24 cellular contexts compared by ENCODE assay signal in the genomic region with DNA sequence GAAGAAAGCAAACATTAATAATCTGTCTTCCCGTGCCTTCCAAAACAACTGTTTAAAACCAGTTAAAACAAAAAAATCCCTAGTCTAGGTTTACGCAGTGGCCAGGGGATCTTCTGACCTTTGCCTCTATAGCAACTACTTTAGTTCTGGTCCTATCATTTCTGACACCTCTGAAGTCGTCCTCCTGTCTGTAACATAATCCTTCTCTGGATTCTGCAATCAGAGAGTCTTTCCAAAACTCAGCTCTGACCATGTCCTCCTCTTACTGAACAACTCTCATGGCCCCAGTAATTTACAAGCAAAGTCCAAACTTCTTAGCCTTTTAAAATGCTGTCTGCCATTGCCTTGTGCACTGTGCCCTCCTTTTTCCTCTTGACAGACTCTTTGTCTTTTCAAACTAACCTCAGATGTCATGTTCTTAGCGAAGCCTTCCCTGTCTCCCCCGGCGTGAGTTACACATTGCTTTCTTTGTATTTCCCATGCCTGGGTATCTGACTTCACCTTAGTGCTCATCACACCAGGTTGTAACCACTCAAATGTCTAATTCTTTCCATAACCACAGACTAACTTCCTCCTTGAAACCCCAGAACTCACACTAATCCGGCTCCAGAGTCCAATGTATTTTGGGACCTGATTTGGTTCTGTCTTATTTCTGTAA.
DNase-seq lines count a peak whose midpoint lies in the region; ATAC-seq and TF ChIP-seq lines count a peak whose summit lies in the region.
"Had no signal": no experiment of that assay in that cellular context is flagged by ENCODE, and none has a peak within 500 bp of the region (broad histone marks: within the 10 kb centered on the region; RNA-seq: fewer than 3 reads in every experiment).

No MANE protein-coding gene starts in this region.

- no peak overlapping the region for H3K4me3 ChIP-seq in CD8-positive, alpha-beta T cell (ENCODE audit: low read depth, low read length)
- H3K4me3 ChIP-seq in naive thymus-derived CD4-positive, alpha-beta T cell (ENCODE audit: low read length): peak overlapping the region; percentile 25
- H3K4me3 ChIP-seq in spleen: no peak overlapping the region
- H3K4me3 ChIP-seq: BLaER1, prostate gland, skin epidermis had no signal

- no peaks in the 10 kb centered on the region for H3K9me3 Mint-ChIP-seq in activated CD4-positive, alpha-beta T cell treated with anti-CD3 and anti-CD28 coated beads for 36 hours (ENCODE audit: low read depth)
- H3K9me3 Mint-ChIP-seq in activated CD4-positive, alpha-beta T cell treated with anti-CD3 and anti-CD28 coated beads, Interleukin-2, amount 10 ng/mL, durations not matched to agents 7 days and 5 days: no peaks in the 10 kb centered on the region
- no peaks in the 10 kb centered on the region for H3K9me3 Mint-ChIP-seq in CD8-positive, alpha-beta T cell
- peaks cover 3% of the 10 kb centered on the region for H3K9me3 Mint-ChIP-seq in activated CD8-positive, alpha-beta T cell treated with anti-CD3 and anti-CD28 coated beads for 36 hours
- H3K9me3 Mint-ChIP-seq in naive thymus-derived CD4-positive, alpha-beta T cell: peaks cover 0 to 4% (median 0%) of the 10 kb centered on the region in 11 donors
- H3K9me3 Mint-ChIP-seq: nephron had no signal

- H3K27me3 Mint-ChIP-seq in activated CD4-positive, alpha-beta T cell treated with anti-CD3 and anti-CD28 coated beads for 36 hours: no peaks in the 10 kb centered on the region
- peaks cover 10% of the 10 kb centered on the region for H3K27me3 Mint-ChIP-seq in activated CD4-positive, alpha-beta T cell treated with anti-CD3 and anti-CD28 coated beads, Interleukin-2, amount 10 ng/mL, durations not matched to agents 7 days and 5 days
- H3K27me3 Mint-ChIP-seq in CD8-positive, alpha-beta T cell (ENCODE audit: low read depth): no peaks in the 10 kb centered on the region
- H3K27me3 Mint-ChIP-seq in activated CD8-positive, alpha-beta T cell treated with anti-CD3 and anti-CD28 coated beads for 36 hours: no peaks in the 10 kb centered on the region
- H3K27me3 Mint-ChIP-seq in naive thymus-derived CD4-positive, alpha-beta T cell: peaks cover 0 to 34% (median 0%) of the 10 kb centered on the region in 5 donors

- ATAC-seq in activated CD4-positive, alpha-beta T cell treated with anti-CD3 and anti-CD28 coated beads for 36 hours: peak; percentile 62
- ATAC-seq in CD8-positive, alpha-beta T cell: peak; percentile 49
- peak; percentile 65 for ATAC-seq in activated CD8-positive, alpha-beta T cell treated with anti-CD3 and anti-CD28 coated beads for 36 hours
- ATAC-seq in naive thymus-derived CD4-positive, alpha-beta T cell: peak; percentile 40
- ATAC-seq in GM21447 (IDR thresholded peaks at IDR 0.05; ENCODE audit: unreplicated experiment): no peak
- no peak for ATAC-seq in GM21528 (IDR thresholded peaks at IDR 0.05; ENCODE audit: low FRiP score, unreplicated experiment)
- ATAC-seq: WTC11 had no signal

- DNase-seq in activated CD4-positive, alpha-beta T cell treated with anti-CD3 and anti-CD28 coated beads for 36 hours: peak; percentile 31
- no peak for DNase-seq in activated CD4-positive, alpha-beta T cell treated with anti-CD3 and anti-CD28 coated beads, Interleukin-2, amount 10 ng/mL, durations not matched to agents 7 days and 5 days
- no peak for DNase-seq in CD8-positive, alpha-beta T cell
- peak; percentile 47 for DNase-seq in activated CD8-positive, alpha-beta T cell treated with anti-CD3 and anti-CD28 coated beads for 36 hours
- peak in 1 of 9 donors; percentile 36 for DNase-seq in naive thymus-derived CD4-positive, alpha-beta T cell
- DNase-seq in spleen: no peak
- DNase-seq: amniotic stem cell, caudate nucleus, DMS 273 treated with DMSO at 0.1 percent for 48 hours, erythroblast, foreskin melanocyte, GOT3, kidney glomerular epithelial cell, NCI-H1436, NCI-H69, SHP77 treated with DMSO at 0.1 percent for 48 hours, substantia nigra had no signal

- H3K4me1 Mint-ChIP-seq in activated CD4-positive, alpha-beta T cell treated with anti-CD3 and anti-CD28 coated beads for 36 hours: peaks cover 48% of the 10 kb centered on the region
- H3K4me1 Mint-ChIP-seq in activated CD4-positive, alpha-beta T cell treated with anti-CD3 and anti-CD28 coated beads, Interleukin-2, amount 10 ng/mL, durations not matched to agents 7 days and 5 days: peaks cover 50% of the 10 kb centered on the region
- peaks cover 70% of the 10 kb centered on the region for H3K4me1 Mint-ChIP-seq in CD8-positive, alpha-beta T cell (ENCODE audit: low read depth)
- H3K4me1 Mint-ChIP-seq in activated CD8-positive, alpha-beta T cell treated with anti-CD3 and anti-CD28 coated beads for 36 hours (ENCODE audit: low read depth): peaks cover 63% of the 10 kb centered on the region
- H3K4me1 Mint-ChIP-seq in naive thymus-derived CD4-positive, alpha-beta T cell: peaks cover 32 to 94% (median 89%) of the 10 kb centered on the region in 7 donors

- no peak for TF ChIP-seq POLR2A in spleen (IDR thresholded peaks at IDR 0.05)

- intact Hi-C loops in activated CD4-positive, alpha-beta T cell treated with anti-CD3 and anti-CD28 coated beads for 36 hours (cut with DNase I, micrococcal nuclease): loop anchor here in 1 of 2 experiments (1.0 kb wide), 1 partner anchor 125 kb away; no protein-coding TSS in a partner anchor
- intact Hi-C loops in CD8-positive, alpha-beta T cell (cut with DNase I, micrococcal nuclease): loop anchor here in 1 of 2 experiments (10.0 kb wide), 1 partner anchor 790 kb away; no protein-coding TSS in a partner anchor
- intact Hi-C loops in activated CD8-positive, alpha-beta T cell treated with anti-CD3 and anti-CD28 coated beads for 36 hours (cut with micrococcal nuclease): no loop called here
- intact Hi-C loops in naive thymus-derived CD4-positive, alpha-beta T cell (cut with micrococcal nuclease): loop anchor here in 1 of 2 donors (1.0 to 2.0 kb wide), 2 partner anchors 9 to 16 kb away; no protein-coding TSS in a partner anchor
- intact Hi-C loops in spleen (cut with DNase I; ENCODE audit: low total_unique reads): no loop called here

- no peaks in the 10 kb centered on the region for H3K36me3 ChIP-seq in CD8-positive, alpha-beta T cell (ENCODE audit: insufficient read depth, low read length)
- H3K36me3 ChIP-seq in naive thymus-derived CD4-positive, alpha-beta T cell (ENCODE audit: control insufficient read depth in 2 of 3, insufficient read depth in 3 of 3, low read length in 3 of 3): no peaks in the 10 kb centered on the region
- no peaks in the 10 kb centered on the region for H3K36me3 ChIP-seq in spleen
- H3K36me3 ChIP-seq: BLaER1, prostate gland had no signal

- H3K27ac ChIP-seq in CD8-positive, alpha-beta T cell (ENCODE audit: low read depth, low read length): no peak overlapping the region
- H3K27ac ChIP-seq in naive thymus-derived CD4-positive, alpha-beta T cell (ENCODE audit: low read depth, low read length): peak overlapping the region; percentile 43
- H3K27ac ChIP-seq in spleen: no peak overlapping the region
- H3K27ac ChIP-seq: BLaER1, prostate gland, skin epidermis had no signal

- no peaks in the 10 kb centered on the region for H3K36me3 Mint-ChIP-seq in activated CD4-positive, alpha-beta T cell treated with anti-CD3 and anti-CD28 coated beads for 36 hours (ENCODE audit: low read depth)
- H3K36me3 Mint-ChIP-seq in activated CD4-positive, alpha-beta T cell treated with anti-CD3 and anti-CD28 coated beads, Interleukin-2, amount 10 ng/mL, durations not matched to agents 7 days and 5 days (ENCODE audit: low read depth): peaks cover 5% of the 10 kb centered on the region
- no peaks in the 10 kb centered on the region for H3K36me3 Mint-ChIP-seq in CD8-positive, alpha-beta T cell
- no peaks in the 10 kb centered on the region for H3K36me3 Mint-ChIP-seq in activated CD8-positive, alpha-beta T cell treated with anti-CD3 and anti-CD28 coated beads for 36 hours (ENCODE audit: low read depth)
- peaks cover 0 to 11% (median 0%) of the 10 kb centered on the region in 5 donors for H3K36me3 Mint-ChIP-seq in naive thymus-derived CD4-positive, alpha-beta T cell
- H3K36me3 Mint-ChIP-seq: WTC11 had no signal

- CTCF ChIA-PET in activated CD4-positive, alpha-beta T cell treated with anti-CD3 and anti-CD28 coated beads for 36 hours (lab: Charles Lee): no interaction called here
- CTCF ChIA-PET in activated CD4-positive, alpha-beta T cell treated with anti-CD3 and anti-CD28 coated beads, Interleukin-2, amount 10 ng/mL, durations not matched to agents 7 days and 5 days (lab: Charles Lee): no interaction called here
- CTCF ChIA-PET in CD8-positive, alpha-beta T cell (lab: Charles Lee): no interaction called here
- CTCF ChIA-PET in activated CD8-positive, alpha-beta T cell treated with anti-CD3 and anti-CD28 coated beads for 36 hours (lab: Charles Lee): no interaction called here
- CTCF ChIA-PET in naive thymus-derived CD4-positive, alpha-beta T cell (lab: Charles Lee): no interaction called here

- peaks cover 56% of the 10 kb centered on the region for H3K4me1 ChIP-seq in CD8-positive, alpha-beta T cell (ENCODE audit: insufficient read depth, low read length)
- peaks cover 23 to 60% of the 10 kb centered on the region in 2 donors for H3K4me1 ChIP-seq in naive thymus-derived CD4-positive, alpha-beta T cell (ENCODE audit: control insufficient read depth in 2 of 2, insufficient read depth in 2 of 2, low read length in 2 of 2)
- no peaks in the 10 kb centered on the region for H3K4me1 ChIP-seq in spleen
- H3K4me1 ChIP-seq: BLaER1, prostate gland had no signal

- TF ChIP-seq CTCF in CD8-positive, alpha-beta T cell (IDR thresholded peaks at IDR 0.05): no peak
- TF ChIP-seq CTCF in activated CD8-positive, alpha-beta T cell treated with anti-CD3 and anti-CD28 coated beads for 36 hours (IDR thresholded peaks at IDR 0.05): no peak
- TF ChIP-seq CTCF in spleen (IDR thresholded peaks at IDR 0.05 in 8 of 11, conservative IDR thresholded peaks at IDR 0.05 in 3 of 11): no peak

- 45 to 57% (median 49%) methylated on average over 7 of the region's 7 CpGs for WGBS in spleen, 5 donors

- H3K27me3 ChIP-seq in CD8-positive, alpha-beta T cell (ENCODE audit: insufficient read depth, low read length): no peaks in the 10 kb centered on the region
- no peaks in the 10 kb centered on the region for H3K27me3 ChIP-seq in naive thymus-derived CD4-positive, alpha-beta T cell (ENCODE audit: control insufficient read depth in 2 of 2, insufficient read depth in 2 of 2, low read length in 2 of 2)
- H3K27me3 ChIP-seq in spleen (replicated peaks in 1 of 7): peaks cover 0 to 53% (median 3%) of the 10 kb centered on the region in 7 donors
- H3K27me3 ChIP-seq: BLaER1 had no signal

- H3K9me3 ChIP-seq in CD8-positive, alpha-beta T cell (ENCODE audit: low read length): no peaks in the 10 kb centered on the region
- no peaks in the 10 kb centered on the region for H3K9me3 ChIP-seq in naive thymus-derived CD4-positive, alpha-beta T cell (ENCODE audit: control insufficient read depth in 2 of 3, low read length in 3 of 3)
- no peaks in the 10 kb centered on the region for H3K9me3 ChIP-seq in spleen
- H3K9me3 ChIP-seq: BLaER1, prostate gland had no signal

- H3K4me3 Mint-ChIP-seq in activated CD4-positive, alpha-beta T cell treated with anti-CD3 and anti-CD28 coated beads for 36 hours: no peak overlapping the region
- no peak overlapping the region for H3K4me3 Mint-ChIP-seq in activated CD4-positive, alpha-beta T cell treated with anti-CD3 and anti-CD28 coated beads, Interleukin-2, amount 10 ng/mL, durations not matched to agents 7 days and 5 days
- H3K4me3 Mint-ChIP-seq in CD8-positive, alpha-beta T cell: peak overlapping the region; percentile 2
- H3K4me3 Mint-ChIP-seq in activated CD8-positive, alpha-beta T cell treated with anti-CD3 and anti-CD28 coated beads for 36 hours: peak overlapping the region; percentile 0
- H3K4me3 Mint-ChIP-seq in naive thymus-derived CD4-positive, alpha-beta T cell: peak overlapping the region; percentile 26 to 79 (median 55)
- H3K4me3 Mint-ChIP-seq: WTC11 had no signal

- POLR2A ChIA-PET in activated CD4-positive, alpha-beta T cell treated with anti-CD3 and anti-CD28 coated beads for 36 hours (lab: Charles Lee): no interaction called here
- POLR2A ChIA-PET in activated CD4-positive, alpha-beta T cell treated with anti-CD3 and anti-CD28 coated beads, Interleukin-2, amount 10 ng/mL, durations not matched to agents 7 days and 5 days (lab: Charles Lee): no interaction called here
- POLR2A ChIA-PET in CD8-positive, alpha-beta T cell (lab: Charles Lee): no interaction called here
- POLR2A ChIA-PET in activated CD8-positive, alpha-beta T cell treated with anti-CD3 and anti-CD28 coated beads for 36 hours (lab: Charles Lee): interaction anchor here (0.6 kb wide), 1 partner anchor 747 kb away, joined by 3 read pairs; no protein-coding TSS in a partner anchor
- POLR2A ChIA-PET in naive thymus-derived CD4-positive, alpha-beta T cell (lab: Charles Lee): interaction anchor here (0.6 to 3.8 kb wide), 3 partner anchors 9 to 54 kb away, joined by 3 to 34 read pairs (median 4); no protein-coding TSS in a partner anchor

- no peak overlapping the region for H3K27ac Mint-ChIP-seq in activated CD4-positive, alpha-beta T cell treated with anti-CD3 and anti-CD28 coated beads for 36 hours
- H3K27ac Mint-ChIP-seq in activated CD4-positive, alpha-beta T cell treated with anti-CD3 and anti-CD28 coated beads, Interleukin-2, amount 10 ng/mL, durations not matched to agents 7 days and 5 days: no peak overlapping the region
- peak overlapping the region; percentile 83 for H3K27ac Mint-ChIP-seq in CD8-positive, alpha-beta T cell
- H3K27ac Mint-ChIP-seq in activated CD8-positive, alpha-beta T cell treated with anti-CD3 and anti-CD28 coated beads for 36 hours: peak overlapping the region; percentile 73
- H3K27ac Mint-ChIP-seq in naive thymus-derived CD4-positive, alpha-beta T cell: peak overlapping the region; percentile 15 to 96 (median 87)
- H3K27ac Mint-ChIP-seq: WTC11 had no signal

Comparison
In these comparisons a context has a peak if more than half of its experiments do, and no peak if none do; other contexts are left out.
1. DNase-seq: peak in activated CD4-positive, alpha-beta T cell treated with anti-CD3 and anti-CD28 coated beads for 36 hours (single experiment) and activated CD8-positive, alpha-beta T cell treated with anti-CD3 and anti-CD28 coated beads for 36 hours (single experiment); none in activated CD4-positive, alpha-beta T cell treated with anti-CD3 and anti-CD28 coated beads, Interleukin-2, amount 10 ng/mL, durations not matched to agents 7 days and 5 days (single experiment), CD8-positive, alpha-beta T cell (0 of 7) and spleen (single experiment).
2. ATAC-seq: peak in activated CD4-positive, alpha-beta T cell treated with anti-CD3 and anti-CD28 coated beads for 36 hours (single experiment), CD8-positive, alpha-beta T cell (single experiment), activated CD8-positive, alpha-beta T cell treated with anti-CD3 and anti-CD28 coated beads for 36 hours (single experiment) and naive thymus-derived CD4-positive, alpha-beta T cell (single experiment); none in GM21447 (single experiment) and GM21528 (single experiment).
3. H3K27ac Mint-ChIP-seq: peak in CD8-positive, alpha-beta T cell (single experiment), activated CD8-positive, alpha-beta T cell treated with anti-CD3 and anti-CD28 coated beads for 36 hours (single experiment) and naive thymus-derived CD4-positive, alpha-beta T cell (9 of 9); none in activated CD4-positive, alpha-beta T cell treated with anti-CD3 and anti-CD28 coated beads for 36 hours (single experiment) and activated CD4-positive, alpha-beta T cell treated with anti-CD3 and anti-CD28 coated beads, Interleukin-2, amount 10 ng/mL, durations not matched to agents 7 days and 5 days (single experiment).
4. H3K4me3 Mint-ChIP-seq: peak in CD8-positive, alpha-beta T cell (single experiment), activated CD8-positive, alpha-beta T cell treated with anti-CD3 and anti-CD28 coated beads for 36 hours (single experiment) and naive thymus-derived CD4-positive, alpha-beta T cell (10 of 10); none in activated CD4-positive, alpha-beta T cell treated with anti-CD3 and anti-CD28 coated beads for 36 hours (single experiment) and activated CD4-positive, alpha-beta T cell treated with anti-CD3 and anti-CD28 coated beads, Interleukin-2, amount 10 ng/mL, durations not matched to agents 7 days and 5 days (single experiment).
5. POLR2A ChIA-PET loops: an anchor here in activated CD8-positive, alpha-beta T cell treated with anti-CD3 and anti-CD28 coated beads for 36 hours (0.6 kb wide) and naive thymus-derived CD4-positive, alpha-beta T cell (0.6 to 3.8 kb wide); none called in activated CD4-positive, alpha-beta T cell treated with anti-CD3 and anti-CD28 coated beads for 36 hours, activated CD4-positive, alpha-beta T cell treated with anti-CD3 and anti-CD28 coated beads, Interleukin-2, amount 10 ng/mL, durations not matched to agents 7 days and 5 days and CD8-positive, alpha-beta T cell.